In the genomic region with DNA sequence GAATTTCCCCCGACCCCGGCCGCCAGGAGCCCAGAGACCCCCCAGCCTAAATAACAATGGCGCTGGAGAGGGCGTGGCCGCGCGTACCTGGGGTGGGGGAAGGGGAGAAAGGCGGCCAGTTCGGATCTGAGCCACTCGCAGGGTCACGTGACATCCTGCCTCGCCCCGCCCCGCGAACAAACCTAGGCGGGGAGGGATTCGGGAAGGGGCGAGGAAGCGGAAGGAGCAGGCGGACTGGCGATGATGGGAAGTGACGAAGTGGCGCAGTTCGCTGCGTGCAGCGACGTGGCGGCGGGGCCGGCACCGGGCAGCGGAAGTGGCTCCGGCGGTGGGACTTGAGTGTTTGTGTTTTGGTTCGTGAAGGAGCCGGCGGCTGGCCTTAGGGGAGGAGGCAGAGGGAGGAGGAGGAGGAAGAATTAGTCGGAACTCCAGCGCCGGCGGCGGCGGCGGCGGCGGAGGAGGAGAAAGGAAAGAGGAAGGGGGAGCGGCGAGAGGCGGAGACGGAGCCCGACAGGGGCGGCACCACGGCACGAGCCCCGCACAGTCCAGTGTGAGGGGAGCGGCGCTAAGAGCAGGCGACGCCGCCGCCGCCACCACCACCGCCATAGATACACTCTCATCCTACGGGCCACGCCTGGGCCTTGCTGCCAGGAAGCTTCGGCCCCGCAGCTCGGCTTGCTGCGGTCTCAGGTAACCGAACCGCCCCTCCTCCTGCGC, we compare ENCODE assay signal across 1 cellular context.
TF ChIP-seq lines count a peak whose summit lies in the region.

A gene with protein sequence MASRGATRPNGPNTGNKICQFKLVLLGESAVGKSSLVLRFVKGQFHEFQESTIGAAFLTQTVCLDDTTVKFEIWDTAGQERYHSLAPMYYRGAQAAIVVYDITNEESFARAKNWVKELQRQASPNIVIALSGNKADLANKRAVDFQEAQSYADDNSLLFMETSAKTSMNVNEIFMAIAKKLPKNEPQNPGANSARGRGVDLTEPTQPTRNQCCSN (plus strand): TSS at position 266 of the 717 bp plus-strand sequence. CDS start 3,802 bp downstream, outside the sequence.

TF ChIP-seq in HepG2, 621 proteins besides CTCF, POLR2A, EP300 and RAD21 (continued from another document and continues in another):
- TF ChIP-seq, protein P1, sequence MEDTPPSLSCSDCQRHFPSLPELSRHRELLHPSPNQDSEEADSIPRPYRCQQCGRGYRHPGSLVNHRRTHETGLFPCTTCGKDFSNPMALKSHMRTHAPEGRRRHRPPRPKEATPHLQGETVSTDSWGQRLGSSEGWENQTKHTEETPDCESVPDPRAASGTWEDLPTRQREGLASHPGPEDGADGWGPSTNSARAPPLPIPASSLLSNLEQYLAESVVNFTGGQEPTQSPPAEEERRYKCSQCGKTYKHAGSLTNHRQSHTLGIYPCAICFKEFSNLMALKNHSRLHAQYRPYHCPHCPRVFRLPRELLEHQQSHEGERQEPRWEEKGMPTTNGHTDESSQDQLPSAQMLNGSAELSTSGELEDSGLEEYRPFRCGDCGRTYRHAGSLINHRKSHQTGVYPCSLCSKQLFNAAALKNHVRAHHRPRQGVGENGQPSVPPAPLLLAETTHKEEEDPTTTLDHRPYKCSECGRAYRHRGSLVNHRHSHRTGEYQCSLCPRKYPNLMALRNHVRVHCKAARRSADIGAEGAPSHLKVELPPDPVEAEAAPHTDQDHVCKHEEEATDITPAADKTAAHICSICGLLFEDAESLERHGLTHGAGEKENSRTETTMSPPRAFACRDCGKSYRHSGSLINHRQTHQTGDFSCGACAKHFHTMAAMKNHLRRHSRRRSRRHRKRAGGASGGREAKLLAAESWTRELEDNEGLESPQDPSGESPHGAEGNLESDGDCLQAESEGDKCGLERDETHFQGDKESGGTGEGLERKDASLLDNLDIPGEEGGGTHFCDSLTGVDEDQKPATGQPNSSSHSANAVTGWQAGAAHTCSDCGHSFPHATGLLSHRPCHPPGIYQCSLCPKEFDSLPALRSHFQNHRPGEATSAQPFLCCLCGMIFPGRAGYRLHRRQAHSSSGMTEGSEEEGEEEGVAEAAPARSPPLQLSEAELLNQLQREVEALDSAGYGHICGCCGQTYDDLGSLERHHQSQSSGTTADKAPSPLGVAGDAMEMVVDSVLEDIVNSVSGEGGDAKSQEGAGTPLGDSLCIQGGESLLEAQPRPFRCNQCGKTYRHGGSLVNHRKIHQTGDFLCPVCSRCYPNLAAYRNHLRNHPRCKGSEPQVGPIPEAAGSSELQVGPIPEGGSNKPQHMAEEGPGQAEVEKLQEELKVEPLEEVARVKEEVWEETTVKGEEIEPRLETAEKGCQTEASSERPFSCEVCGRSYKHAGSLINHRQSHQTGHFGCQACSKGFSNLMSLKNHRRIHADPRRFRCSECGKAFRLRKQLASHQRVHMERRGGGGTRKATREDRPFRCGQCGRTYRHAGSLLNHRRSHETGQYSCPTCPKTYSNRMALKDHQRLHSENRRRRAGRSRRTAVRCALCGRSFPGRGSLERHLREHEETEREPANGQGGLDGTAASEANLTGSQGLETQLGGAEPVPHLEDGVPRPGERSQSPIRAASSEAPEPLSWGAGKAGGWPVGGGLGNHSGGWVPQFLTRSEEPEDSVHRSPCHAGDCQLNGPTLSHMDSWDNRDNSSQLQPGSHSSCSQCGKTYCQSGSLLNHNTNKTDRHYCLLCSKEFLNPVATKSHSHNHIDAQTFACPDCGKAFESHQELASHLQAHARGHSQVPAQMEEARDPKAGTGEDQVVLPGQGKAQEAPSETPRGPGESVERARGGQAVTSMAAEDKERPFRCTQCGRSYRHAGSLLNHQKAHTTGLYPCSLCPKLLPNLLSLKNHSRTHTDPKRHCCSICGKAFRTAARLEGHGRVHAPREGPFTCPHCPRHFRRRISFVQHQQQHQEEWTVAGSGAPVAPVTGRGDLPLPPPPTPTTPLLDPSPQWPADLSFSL (CRISPR knock-in tag; IDR thresholded peaks at IDR 0.05): no peak
- TF ChIP-seq NFATC3 (CRISPR knock-in tag; IDR thresholded peaks at IDR 0.05): no peak
- no peak for TF ChIP-seq ZNF24 (IDR thresholded peaks at IDR 0.05)
- no peak for TF ChIP-seq RORA (CRISPR knock-in tag; IDR thresholded peaks at IDR 0.05)
- no peak for TF ChIP-seq NFE2L2 (IDR thresholded peaks at IDR 0.05; ENCODE audit: low read length)
- TF ChIP-seq, protein P2, sequence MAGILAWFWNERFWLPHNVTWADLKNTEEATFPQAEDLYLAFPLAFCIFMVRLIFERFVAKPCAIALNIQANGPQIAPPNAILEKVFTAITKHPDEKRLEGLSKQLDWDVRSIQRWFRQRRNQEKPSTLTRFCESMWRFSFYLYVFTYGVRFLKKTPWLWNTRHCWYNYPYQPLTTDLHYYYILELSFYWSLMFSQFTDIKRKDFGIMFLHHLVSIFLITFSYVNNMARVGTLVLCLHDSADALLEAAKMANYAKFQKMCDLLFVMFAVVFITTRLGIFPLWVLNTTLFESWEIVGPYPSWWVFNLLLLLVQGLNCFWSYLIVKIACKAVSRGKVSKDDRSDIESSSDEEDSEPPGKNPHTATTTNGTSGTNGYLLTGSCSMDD (CRISPR knock-in tag; IDR thresholded peaks at IDR 0.05): no peak
- TF ChIP-seq ZNF781 (CRISPR knock-in tag; IDR thresholded peaks at IDR 0.05; ENCODE audit: borderline replicate concordance, not compliant biosample characterization): no peak
- TF ChIP-seq, protein P3, sequence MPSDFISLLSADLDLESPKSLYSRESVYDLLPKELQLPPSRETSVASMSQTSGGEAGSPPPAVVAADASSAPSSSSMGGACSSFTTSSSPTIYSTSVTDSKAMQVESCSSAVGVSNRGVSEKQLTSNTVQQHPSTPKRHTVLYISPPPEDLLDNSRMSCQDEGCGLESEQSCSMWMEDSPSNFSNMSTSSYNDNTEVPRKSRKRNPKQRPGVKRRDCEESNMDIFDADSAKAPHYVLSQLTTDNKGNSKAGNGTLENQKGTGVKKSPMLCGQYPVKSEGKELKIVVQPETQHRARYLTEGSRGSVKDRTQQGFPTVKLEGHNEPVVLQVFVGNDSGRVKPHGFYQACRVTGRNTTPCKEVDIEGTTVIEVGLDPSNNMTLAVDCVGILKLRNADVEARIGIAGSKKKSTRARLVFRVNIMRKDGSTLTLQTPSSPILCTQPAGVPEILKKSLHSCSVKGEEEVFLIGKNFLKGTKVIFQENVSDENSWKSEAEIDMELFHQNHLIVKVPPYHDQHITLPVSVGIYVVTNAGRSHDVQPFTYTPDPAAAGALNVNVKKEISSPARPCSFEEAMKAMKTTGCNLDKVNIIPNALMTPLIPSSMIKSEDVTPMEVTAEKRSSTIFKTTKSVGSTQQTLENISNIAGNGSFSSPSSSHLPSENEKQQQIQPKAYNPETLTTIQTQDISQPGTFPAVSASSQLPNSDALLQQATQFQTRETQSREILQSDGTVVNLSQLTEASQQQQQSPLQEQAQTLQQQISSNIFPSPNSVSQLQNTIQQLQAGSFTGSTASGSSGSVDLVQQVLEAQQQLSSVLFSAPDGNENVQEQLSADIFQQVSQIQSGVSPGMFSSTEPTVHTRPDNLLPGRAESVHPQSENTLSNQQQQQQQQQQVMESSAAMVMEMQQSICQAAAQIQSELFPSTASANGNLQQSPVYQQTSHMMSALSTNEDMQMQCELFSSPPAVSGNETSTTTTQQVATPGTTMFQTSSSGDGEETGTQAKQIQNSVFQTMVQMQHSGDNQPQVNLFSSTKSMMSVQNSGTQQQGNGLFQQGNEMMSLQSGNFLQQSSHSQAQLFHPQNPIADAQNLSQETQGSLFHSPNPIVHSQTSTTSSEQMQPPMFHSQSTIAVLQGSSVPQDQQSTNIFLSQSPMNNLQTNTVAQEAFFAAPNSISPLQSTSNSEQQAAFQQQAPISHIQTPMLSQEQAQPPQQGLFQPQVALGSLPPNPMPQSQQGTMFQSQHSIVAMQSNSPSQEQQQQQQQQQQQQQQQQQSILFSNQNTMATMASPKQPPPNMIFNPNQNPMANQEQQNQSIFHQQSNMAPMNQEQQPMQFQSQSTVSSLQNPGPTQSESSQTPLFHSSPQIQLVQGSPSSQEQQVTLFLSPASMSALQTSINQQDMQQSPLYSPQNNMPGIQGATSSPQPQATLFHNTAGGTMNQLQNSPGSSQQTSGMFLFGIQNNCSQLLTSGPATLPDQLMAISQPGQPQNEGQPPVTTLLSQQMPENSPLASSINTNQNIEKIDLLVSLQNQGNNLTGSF (CRISPR knock-in tag; IDR thresholded peaks at IDR 0.05): no peak
- TF ChIP-seq ZNF879 (CRISPR knock-in tag; IDR thresholded peaks at IDR 0.05): 0 out of 2 replicates have a peak, but pooled peaks have one; percentile 42
- no peak for TF ChIP-seq NFIB (CRISPR knock-in tag; IDR thresholded peaks at IDR 0.05; ENCODE audit: borderline replicate concordance)
- TF ChIP-seq, protein P4, sequence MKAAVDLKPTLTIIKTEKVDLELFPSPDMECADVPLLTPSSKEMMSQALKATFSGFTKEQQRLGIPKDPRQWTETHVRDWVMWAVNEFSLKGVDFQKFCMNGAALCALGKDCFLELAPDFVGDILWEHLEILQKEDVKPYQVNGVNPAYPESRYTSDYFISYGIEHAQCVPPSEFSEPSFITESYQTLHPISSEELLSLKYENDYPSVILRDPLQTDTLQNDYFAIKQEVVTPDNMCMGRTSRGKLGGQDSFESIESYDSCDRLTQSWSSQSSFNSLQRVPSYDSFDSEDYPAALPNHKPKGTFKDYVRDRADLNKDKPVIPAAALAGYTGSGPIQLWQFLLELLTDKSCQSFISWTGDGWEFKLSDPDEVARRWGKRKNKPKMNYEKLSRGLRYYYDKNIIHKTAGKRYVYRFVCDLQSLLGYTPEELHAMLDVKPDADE (CRISPR knock-in tag; IDR thresholded peaks at IDR 0.05): no peak
- TF ChIP-seq, protein P5, sequence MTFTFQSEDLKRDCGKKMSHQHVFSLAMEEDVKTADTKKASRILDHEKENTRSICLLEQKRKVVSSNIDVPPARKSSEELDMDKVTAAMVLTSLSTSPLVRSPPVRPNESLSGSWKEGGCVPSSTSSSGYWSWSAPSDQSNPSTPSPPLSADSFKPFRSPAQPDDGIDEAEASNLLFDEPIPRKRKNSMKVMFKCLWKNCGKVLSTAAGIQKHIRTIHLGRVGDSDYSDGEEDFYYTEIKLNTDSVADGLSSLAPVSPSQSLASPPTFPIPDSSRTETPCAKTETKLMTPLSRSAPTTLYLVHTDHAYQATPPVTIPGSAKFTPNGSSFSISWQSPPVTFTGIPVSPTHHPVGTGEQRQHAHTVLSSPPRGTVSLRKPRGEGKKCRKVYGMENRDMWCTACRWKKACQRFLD (CRISPR knock-in tag; IDR thresholded peaks at IDR 0.05; ENCODE audit: borderline replicate concordance): no peak
- TF ChIP-seq, protein P6, sequence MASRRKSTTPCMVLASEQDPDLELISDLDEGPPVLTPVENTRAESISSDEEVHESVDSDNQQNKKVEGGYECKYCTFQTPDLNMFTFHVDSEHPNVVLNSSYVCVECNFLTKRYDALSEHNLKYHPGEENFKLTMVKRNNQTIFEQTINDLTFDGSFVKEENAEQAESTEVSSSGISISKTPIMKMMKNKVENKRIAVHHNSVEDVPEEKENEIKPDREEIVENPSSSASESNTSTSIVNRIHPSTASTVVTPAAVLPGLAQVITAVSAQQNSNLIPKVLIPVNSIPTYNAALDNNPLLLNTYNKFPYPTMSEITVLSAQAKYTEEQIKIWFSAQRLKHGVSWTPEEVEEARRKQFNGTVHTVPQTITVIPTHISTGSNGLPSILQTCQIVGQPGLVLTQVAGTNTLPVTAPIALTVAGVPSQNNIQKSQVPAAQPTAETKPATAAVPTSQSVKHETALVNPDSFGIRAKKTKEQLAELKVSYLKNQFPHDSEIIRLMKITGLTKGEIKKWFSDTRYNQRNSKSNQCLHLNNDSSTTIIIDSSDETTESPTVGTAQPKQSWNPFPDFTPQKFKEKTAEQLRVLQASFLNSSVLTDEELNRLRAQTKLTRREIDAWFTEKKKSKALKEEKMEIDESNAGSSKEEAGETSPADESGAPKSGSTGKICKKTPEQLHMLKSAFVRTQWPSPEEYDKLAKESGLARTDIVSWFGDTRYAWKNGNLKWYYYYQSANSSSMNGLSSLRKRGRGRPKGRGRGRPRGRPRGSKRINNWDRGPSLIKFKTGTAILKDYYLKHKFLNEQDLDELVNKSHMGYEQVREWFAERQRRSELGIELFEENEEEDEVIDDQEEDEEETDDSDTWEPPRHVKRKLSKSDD (CRISPR knock-in tag; IDR thresholded peaks at IDR 0.05; ENCODE audit: low read depth): peak; percentile 47; the same call in 1 of the 2 replicates
- TF ChIP-seq CREB1 (IDR thresholded peaks at IDR 0.05): peak; percentile 94
- peak; percentile 96 for TF ChIP-seq CREB1 (CRISPR knock-in tag; IDR thresholded peaks at IDR 0.05)
- no peak for TF ChIP-seq SMAD1 (CRISPR knock-in tag; IDR thresholded peaks at IDR 0.05; ENCODE audit: borderline replicate concordance, low read depth)
- no peak for TF ChIP-seq PLRG1 (conservative IDR thresholded peaks at IDR 0.05)
- TF ChIP-seq, protein P7, sequence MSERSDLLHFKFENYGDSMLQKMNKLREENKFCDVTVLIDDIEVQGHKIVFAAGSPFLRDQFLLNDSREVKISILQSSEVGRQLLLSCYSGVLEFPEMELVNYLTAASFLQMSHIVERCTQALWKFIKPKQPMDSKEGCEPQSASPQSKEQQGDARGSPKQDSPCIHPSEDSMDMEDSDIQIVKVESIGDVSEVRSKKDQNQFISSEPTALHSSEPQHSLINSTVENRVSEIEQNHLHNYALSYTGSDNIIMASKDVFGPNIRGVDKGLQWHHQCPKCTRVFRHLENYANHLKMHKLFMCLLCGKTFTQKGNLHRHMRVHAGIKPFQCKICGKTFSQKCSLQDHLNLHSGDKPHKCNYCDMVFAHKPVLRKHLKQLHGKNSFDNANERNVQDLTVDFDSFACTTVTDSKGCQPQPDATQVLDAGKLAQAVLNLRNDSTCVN (CRISPR knock-in tag; IDR thresholded peaks at IDR 0.05; ENCODE audit: borderline replicate concordance): peak; percentile 55; the same call in 1 of the 2 replicates
- no peak for TF ChIP-seq ZNF160 (CRISPR knock-in tag; IDR thresholded peaks at IDR 0.05)
- peak; percentile 33; the same call in 1 of the 2 replicates for TF ChIP-seq HDAC2 (CRISPR knock-in tag; IDR thresholded peaks at IDR 0.05)
- TF ChIP-seq, protein P8, sequence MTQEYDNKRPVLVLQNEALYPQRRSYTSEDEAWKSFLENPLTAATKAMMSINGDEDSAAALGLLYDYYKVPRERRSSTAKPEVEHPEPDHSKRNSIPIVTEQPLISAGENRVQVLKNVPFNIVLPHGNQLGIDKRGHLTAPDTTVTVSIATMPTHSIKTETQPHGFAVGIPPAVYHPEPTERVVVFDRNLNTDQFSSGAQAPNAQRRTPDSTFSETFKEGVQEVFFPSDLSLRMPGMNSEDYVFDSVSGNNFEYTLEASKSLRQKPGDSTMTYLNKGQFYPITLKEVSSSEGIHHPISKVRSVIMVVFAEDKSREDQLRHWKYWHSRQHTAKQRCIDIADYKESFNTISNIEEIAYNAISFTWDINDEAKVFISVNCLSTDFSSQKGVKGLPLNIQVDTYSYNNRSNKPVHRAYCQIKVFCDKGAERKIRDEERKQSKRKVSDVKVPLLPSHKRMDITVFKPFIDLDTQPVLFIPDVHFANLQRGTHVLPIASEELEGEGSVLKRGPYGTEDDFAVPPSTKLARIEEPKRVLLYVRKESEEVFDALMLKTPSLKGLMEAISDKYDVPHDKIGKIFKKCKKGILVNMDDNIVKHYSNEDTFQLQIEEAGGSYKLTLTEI (CRISPR knock-in tag; conservative IDR thresholded peaks at IDR 0.05): no peak
- peak; percentile 88 for TF ChIP-seq LCORL (IDR thresholded peaks at IDR 0.05)
- peak; percentile 67; the same call in 1 of the 2 replicates for TF ChIP-seq LCORL (CRISPR knock-in tag; IDR thresholded peaks at IDR 0.05)
- TF ChIP-seq, protein P9, sequence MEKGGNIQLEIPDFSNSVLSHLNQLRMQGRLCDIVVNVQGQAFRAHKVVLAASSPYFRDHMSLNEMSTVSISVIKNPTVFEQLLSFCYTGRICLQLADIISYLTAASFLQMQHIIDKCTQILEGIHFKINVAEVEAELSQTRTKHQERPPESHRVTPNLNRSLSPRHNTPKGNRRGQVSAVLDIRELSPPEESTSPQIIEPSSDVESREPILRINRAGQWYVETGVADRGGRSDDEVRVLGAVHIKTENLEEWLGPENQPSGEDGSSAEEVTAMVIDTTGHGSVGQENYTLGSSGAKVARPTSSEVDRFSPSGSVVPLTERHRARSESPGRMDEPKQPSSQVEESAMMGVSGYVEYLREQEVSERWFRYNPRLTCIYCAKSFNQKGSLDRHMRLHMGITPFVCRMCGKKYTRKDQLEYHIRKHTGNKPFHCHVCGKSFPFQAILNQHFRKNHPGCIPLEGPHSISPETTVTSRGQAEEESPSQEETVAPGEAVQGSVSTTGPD (CRISPR knock-in tag; IDR thresholded peaks at IDR 0.05): 0 out of 2 replicates have a peak, but pooled peaks have one; percentile 5
- TF ChIP-seq ETV5 (CRISPR knock-in tag; IDR thresholded peaks at IDR 0.05; ENCODE audit: borderline replicate concordance): peak; percentile 87
